ENCODE assay signal across 22 cellular contexts in the genomic region with DNA sequence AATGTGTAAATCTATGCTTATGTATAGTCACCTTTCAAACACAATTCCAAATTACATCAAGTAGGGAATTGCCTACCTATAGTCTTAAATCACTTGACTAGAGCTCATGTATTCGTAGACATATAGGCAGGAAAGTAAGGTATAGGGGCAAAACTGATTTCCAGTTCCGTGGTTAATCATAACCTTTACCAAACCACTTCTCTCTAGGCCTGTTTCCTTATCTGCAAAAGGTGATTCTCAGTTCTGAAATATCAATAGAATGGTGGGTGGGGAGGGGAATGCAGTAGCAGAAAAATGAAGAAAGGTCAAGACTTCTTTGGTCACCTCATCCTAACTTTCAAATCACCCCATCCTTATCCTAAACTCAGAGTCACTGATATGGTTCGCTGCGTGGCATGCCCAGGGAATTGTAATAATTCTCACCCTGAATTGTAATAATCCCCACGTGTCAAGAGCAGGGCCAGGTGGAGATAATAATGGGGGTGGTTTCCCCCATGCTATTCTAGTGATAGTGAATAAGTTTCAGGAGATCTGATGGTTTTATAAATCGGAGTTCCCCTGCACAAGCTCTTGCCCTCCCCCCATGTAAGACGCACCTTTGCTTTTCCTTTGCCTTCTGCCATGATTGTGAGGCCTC. TPM values are rescaled to one million over a fixed set of nuclear protein-coding genes. Genes with fewer than 3 reads are reported as not detected.
DNase-seq lines count a peak whose midpoint lies in the region; ATAC-seq lines count a peak whose summit lies in the region.
"Had no signal": no experiment of that assay in that cellular context is flagged by ENCODE, and none has a peak within 500 bp of the region (broad histone marks: within the 10 kb centered on the region; RNA-seq: fewer than 3 reads in every experiment).

No MANE protein-coding gene starts in this region.

- H2AK5ac ChIP-seq in mesenchymal stem cell (ENCODE audit: low read length, severe bottlenecking) = no peak overlapping the region

- no peak for DNase-seq in mesenchymal stem cell
- DNase-seq in stimulated activated naive CD4-positive, alpha-beta T cell (lab: John Stamatoyannopoulos, UW) = no peak
- DNase-seq in SW 1271 (lab: John Stamatoyannopoulos, UW) = no peak
- DNase-seq in C1 segment of cervical spinal cord (lab: John Stamatoyannopoulos, UW) = no peak
- DNase-seq: activated CD4-positive, alpha-beta T cell treated with anti-CD3 and anti-CD28 coated beads, Interleukin-2, amount 10 ng/mL, durations not matched to agents 7 days and 5 days; activated T-cell treated with anti-CD3 and anti-CD28 coated beads for 4 hours; brain microvascular endothelial cell; DMS 273 treated with DMSO at 0.1 percent for 48 hours; erythroblast; GM23248; Kasumi-1; left ventricle myocardium superior; NCI-H2171 treated with DMSO at 0.1 percent for 48 hours; NCI-H748 treated with DMSO at 0.1 percent for 48 hours; ovary; stimulated activated CD4-positive, alpha-beta T cell treated with anti-CD3 and anti-CD28 coated beads, Interleukin-4, amount 100 ng/mL, for 24 hours; stimulated activated CD8-positive, alpha-beta memory T cell treated with anti-CD3 and anti-CD28 coated beads, Interleukin-4, amount 100 ng/mL, for 48 hours had no signal

- no peak overlapping the region for H3K4me3 ChIP-seq in mesenchymal stem cell (ENCODE audit: insufficient read depth in 1 of 2, low read depth in 1 of 2, low read length in 2 of 2)
- H3K4me3 ChIP-seq: GM23248, ovary, thoracic aorta had no signal

- no peak overlapping the region for H3K27ac ChIP-seq in mesenchymal stem cell (ENCODE audit: low read length, poor library complexity, severe bottlenecking)
- H3K27ac ChIP-seq: brain microvascular endothelial cell, GM23248, ovary, thoracic aorta had no signal

- H3K4me2 ChIP-seq in mesenchymal stem cell (ENCODE audit: low read length, poor library complexity, severe bottlenecking) = no peak overlapping the region

- H3K79me1 ChIP-seq in mesenchymal stem cell (replicated peaks; ENCODE audit: low read length, poor library complexity, severe bottlenecking) = no peaks in the 10 kb centered on the region

- no peak overlapping the region for H3K4ac ChIP-seq in mesenchymal stem cell (ENCODE audit: low read depth in 1 of 2, low read length in 2 of 2)

- H2AFZ ChIP-seq in mesenchymal stem cell (ENCODE audit: low read depth, low read length) = no peak overlapping the region
- H2AFZ ChIP-seq: GM23248 had no signal

- no peaks in the 10 kb centered on the region for H3K9me3 ChIP-seq in mesenchymal stem cell (ENCODE audit: control insufficient read depth, low read length)
- H3K9me3 ChIP-seq: ovary, thoracic aorta had no signal

- H3K18ac ChIP-seq in mesenchymal stem cell (ENCODE audit: low read depth in 1 of 2, low read length in 2 of 2) = no peak overlapping the region

- no peaks in the 10 kb centered on the region for H3K36me3 ChIP-seq in mesenchymal stem cell (ENCODE audit: control insufficient read depth in 1 of 2, insufficient read depth in 2 of 2, low read depth in 1 of 2, low read length in 2 of 2)
- H3K36me3 ChIP-seq: brain microvascular endothelial cell, ovary, thoracic aorta had no signal

- H3K23ac ChIP-seq in mesenchymal stem cell (ENCODE audit: low read length in 2 of 2) = no peak overlapping the region

- no peak overlapping the region for H4K8ac ChIP-seq in mesenchymal stem cell (ENCODE audit: low read length)

- no peak overlapping the region for H2BK15ac ChIP-seq in mesenchymal stem cell (ENCODE audit: low read depth, poor library complexity, severe bottlenecking)

- peaks cover 24 to 35% of the 10 kb centered on the region in 2 experiments for H3K27me3 ChIP-seq in mesenchymal stem cell (ENCODE audit: control insufficient read depth in 1 of 2, insufficient read depth in 1 of 2, low read length in 2 of 2)
- H3K27me3 ChIP-seq: ovary had no signal

- no peak overlapping the region for H3K9ac ChIP-seq in mesenchymal stem cell (ENCODE audit: low read length)
- H3K9ac ChIP-seq: GM23248 had no signal

- 83% methylated on average over 5 of the region's 7 CpGs for WGBS in mesenchymal stem cell

- ATAC-seq in GM18907 (IDR thresholded peaks at IDR 0.05; ENCODE audit: unreplicated experiment) (peak; percentile 56), GM21737 (IDR thresholded peaks at IDR 0.05; ENCODE audit: unreplicated experiment) (peak; percentile 41), HG03135 (IDR thresholded peaks at IDR 0.05; ENCODE audit: unreplicated experiment) (peak; percentile 41)
- ATAC-seq: left ventricle myocardium superior, SK-N-SH treated with all-trans-retinoic acid at 6 μM for 48 hours had no signal

- H4K91ac ChIP-seq in mesenchymal stem cell (ENCODE audit: low read length) = no peak overlapping the region

- peaks cover 15% of the 10 kb centered on the region for H3K4me1 ChIP-seq in mesenchymal stem cell (ENCODE audit: control insufficient read depth, insufficient read depth, low read depth, low read length)

- H2BK120ac ChIP-seq in mesenchymal stem cell (ENCODE audit: low read depth, low read length) = no peak overlapping the region

- no peak overlapping the region for H2BK12ac ChIP-seq in mesenchymal stem cell (ENCODE audit: low read length in 2 of 2)

- H2BK5ac ChIP-seq in mesenchymal stem cell (ENCODE audit: low read depth, low read length, poor library complexity, severe bottlenecking) = no peak overlapping the region

- H3K14ac ChIP-seq in mesenchymal stem cell (ENCODE audit: low read length in 2 of 2) = no peak overlapping the region

RNA-seq across cellular contexts. Expression of a gene that starts 1.9 kb away (rescaled TPM):
- 0.11 TPM for polyA plus RNA-seq in mesenchymal stem cell (2013, experiment 1 of 2)
- polyA plus RNA-seq in mesenchymal stem cell (2013, experiment 2 of 2) = 0.12 TPM
- polyA plus RNA-seq: GM23248 had no signal
